1 cellular context compared by ENCODE assay signal in the genomic region with DNA sequence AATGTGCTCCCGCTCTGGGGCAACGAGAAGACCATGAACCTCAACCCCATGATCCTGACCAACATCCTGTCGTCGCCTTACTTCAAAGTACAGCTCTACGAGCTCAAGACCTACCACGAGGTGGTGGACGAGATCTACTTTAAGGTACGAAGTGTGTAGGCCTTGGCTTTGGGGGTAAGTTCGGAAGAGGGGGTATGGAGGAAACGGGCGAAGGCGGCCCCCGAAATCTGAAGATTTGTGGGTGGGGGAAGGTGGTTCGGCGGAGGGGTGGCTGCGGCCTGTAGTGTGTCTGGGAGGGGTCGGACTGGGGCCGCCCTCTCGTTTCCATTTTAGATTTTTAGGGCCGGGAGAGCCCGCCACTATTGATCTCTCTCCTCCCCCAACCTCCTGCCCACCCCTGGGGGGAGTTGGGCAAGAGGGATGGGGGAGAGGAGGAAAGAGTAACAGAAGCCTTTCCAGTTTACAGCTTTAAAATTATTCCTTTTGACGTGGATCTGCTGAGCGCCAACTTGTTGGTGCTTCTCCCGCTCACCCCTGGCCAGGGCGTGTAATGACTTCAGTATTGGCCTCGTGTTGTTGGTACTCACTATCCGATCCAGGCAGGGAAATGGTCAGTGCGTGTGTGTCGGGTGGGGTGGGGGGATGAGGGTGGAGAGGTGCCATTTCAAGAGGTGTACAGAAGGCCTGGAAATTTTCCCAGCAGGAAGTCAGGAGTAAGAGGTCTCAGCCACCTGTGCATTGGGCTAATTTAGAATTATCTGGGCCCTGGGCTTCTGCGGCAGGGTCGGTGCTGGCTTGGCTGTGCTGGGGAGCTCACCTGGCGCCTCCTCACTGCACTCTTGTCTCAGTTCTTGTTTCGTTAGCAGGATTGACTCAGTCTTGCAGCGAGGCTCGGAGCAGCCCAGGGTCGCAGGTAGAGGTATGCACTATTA.
TF ChIP-seq lines count a peak whose summit lies in the region.

No MANE protein-coding gene starts in this region.

TF ChIP-seq in K562, 482 proteins besides CTCF, POLR2A, EP300 and RAD21 (continues in another document):
- TF ChIP-seq MAFG (tag; conservative IDR thresholded peaks at IDR 0.05) (no peak), RBM25 (IDR thresholded peaks at IDR 0.05; ENCODE audit: low read depth, low read length, severe bottlenecking) (no peak), ZNF316 (IDR thresholded peaks at IDR 0.05) (0 out of 2 replicates have a peak, but pooled peaks have one; percentile 0), DNMT1 (IDR thresholded peaks at IDR 0.05) (no peak), BCL6 (CRISPR knock-in tag; IDR thresholded peaks at IDR 0.05) (no peak), ZNF140 (CRISPR knock-in tag; IDR thresholded peaks at IDR 0.05) (no peak), ZFPM2 (CRISPR knock-in tag; IDR thresholded peaks at IDR 0.05) (no peak), ZNF3 (CRISPR knock-in tag; IDR thresholded peaks at IDR 0.05) (no peak), TAF15 (IDR thresholded peaks at IDR 0.05; ENCODE audit: low read depth, low read length) (no peak), ZNF75A (CRISPR knock-in tag; IDR thresholded peaks at IDR 0.05) (no peak), ZNF143 (CRISPR knock-in tag; IDR thresholded peaks at IDR 0.05) (no peak), ZNF589 (CRISPR knock-in tag; IDR thresholded peaks at IDR 0.05; ENCODE audit: low read depth) (no peak), RUNX1 (IDR thresholded peaks at IDR 0.05; ENCODE audit: low read depth) (no peak), ZNF354B (CRISPR knock-in tag; IDR thresholded peaks at IDR 0.05) (no peak), CHD4 (IDR thresholded peaks at IDR 0.05; ENCODE audit: insufficient read depth, insufficient replicate concordance, low read depth, low read length, poor library complexity, severe bottlenecking) (no peak), ZNF584 (CRISPR knock-in tag; IDR thresholded peaks at IDR 0.05; ENCODE audit: low read depth) (no peak), MAFF (IDR thresholded peaks at IDR 0.05; ENCODE audit: low read length) (no peak), NCOA1 (IDR thresholded peaks at IDR 0.05; ENCODE audit: low read depth) (no peak), NBN (IDR thresholded peaks at IDR 0.05; ENCODE audit: low read depth) (0 out of 2 replicates have a peak, but pooled peaks have one; percentile 6), IRF9 (tag; IDR thresholded peaks at IDR 0.05) (no peak), FOSL1 (tag; conservative IDR thresholded peaks at IDR 0.05) (0 out of 2 replicates have a peak, but pooled peaks have one; percentile 23), NEUROD1 (IDR thresholded peaks at IDR 0.05; ENCODE audit: borderline replicate concordance, low read depth, low read length, partially characterized antibody) (no peak), ZNF778 (CRISPR knock-in tag; IDR thresholded peaks at IDR 0.05) (no peak), TRIM28 (IDR thresholded peaks at IDR 0.05) (no peak), ZNF232 (CRISPR knock-in tag; IDR thresholded peaks at IDR 0.05) (peak; percentile 75; the same call in 1 of the 2 replicates), NFE2 (IDR thresholded peaks at IDR 0.05; ENCODE audit: low read depth) (no peak), RAD51 (IDR thresholded peaks at IDR 0.05; ENCODE audit: borderline replicate concordance, low read depth) (no peak), CHCHD3 (CRISPR knock-in tag; IDR thresholded peaks at IDR 0.05) (no peak), FOXK2 (conservative IDR thresholded peaks at IDR 0.05 in 1 of 2, IDR thresholded peaks at IDR 0.05 in 1 of 2; ENCODE audit: low read depth in 2 of 2) (no peak), MAFK (IDR thresholded peaks at IDR 0.05; ENCODE audit: low read length) (no peak), MCM2 (IDR thresholded peaks at IDR 0.05; ENCODE audit: low read depth) (no peak), MYC (IDR thresholded peaks at IDR 0.05; ENCODE audit: low read depth, low read length) (no peak; the same call in 1 of the 2 replicates), MYC (CRISPR knock-in tag; IDR thresholded peaks at IDR 0.05; ENCODE audit: borderline replicate concordance, low read depth) (no peak), ELF1 (tag; IDR thresholded peaks at IDR 0.05) (no peak; the same call in 1 of the 2 replicates), E4F1 (CRISPR knock-in tag; IDR thresholded peaks at IDR 0.05; ENCODE audit: borderline replicate concordance) (no peak), MECOM (CRISPR knock-in tag; IDR thresholded peaks at IDR 0.05) (no peak), ZBTB26 (CRISPR knock-in tag; IDR thresholded peaks at IDR 0.05) (no peak), CBX5 (IDR thresholded peaks at IDR 0.05; ENCODE audit: borderline replicate concordance, low read depth) (no peak), SMARCC2 (IDR thresholded peaks at IDR 0.05; ENCODE audit: low read depth) (no peak)
- TF ChIP-seq, protein P1, sequence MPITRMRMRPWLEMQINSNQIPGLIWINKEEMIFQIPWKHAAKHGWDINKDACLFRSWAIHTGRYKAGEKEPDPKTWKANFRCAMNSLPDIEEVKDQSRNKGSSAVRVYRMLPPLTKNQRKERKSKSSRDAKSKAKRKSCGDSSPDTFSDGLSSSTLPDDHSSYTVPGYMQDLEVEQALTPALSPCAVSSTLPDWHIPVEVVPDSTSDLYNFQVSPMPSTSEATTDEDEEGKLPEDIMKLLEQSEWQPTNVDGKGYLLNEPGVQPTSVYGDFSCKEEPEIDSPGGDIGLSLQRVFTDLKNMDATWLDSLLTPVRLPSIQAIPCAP (CRISPR knock-in tag; IDR thresholded peaks at IDR 0.05; ENCODE audit: borderline replicate concordance), result no peak
- TF ChIP-seq, protein P2, sequence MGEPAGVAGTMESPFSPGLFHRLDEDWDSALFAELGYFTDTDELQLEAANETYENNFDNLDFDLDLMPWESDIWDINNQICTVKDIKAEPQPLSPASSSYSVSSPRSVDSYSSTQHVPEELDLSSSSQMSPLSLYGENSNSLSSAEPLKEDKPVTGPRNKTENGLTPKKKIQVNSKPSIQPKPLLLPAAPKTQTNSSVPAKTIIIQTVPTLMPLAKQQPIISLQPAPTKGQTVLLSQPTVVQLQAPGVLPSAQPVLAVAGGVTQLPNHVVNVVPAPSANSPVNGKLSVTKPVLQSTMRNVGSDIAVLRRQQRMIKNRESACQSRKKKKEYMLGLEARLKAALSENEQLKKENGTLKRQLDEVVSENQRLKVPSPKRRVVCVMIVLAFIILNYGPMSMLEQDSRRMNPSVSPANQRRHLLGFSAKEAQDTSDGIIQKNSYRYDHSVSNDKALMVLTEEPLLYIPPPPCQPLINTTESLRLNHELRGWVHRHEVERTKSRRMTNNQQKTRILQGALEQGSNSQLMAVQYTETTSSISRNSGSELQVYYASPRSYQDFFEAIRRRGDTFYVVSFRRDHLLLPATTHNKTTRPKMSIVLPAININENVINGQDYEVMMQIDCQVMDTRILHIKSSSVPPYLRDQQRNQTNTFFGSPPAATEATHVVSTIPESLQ (CRISPR knock-in tag; IDR thresholded peaks at IDR 0.05), result peak; percentile 79
- TF ChIP-seq, protein P3, sequence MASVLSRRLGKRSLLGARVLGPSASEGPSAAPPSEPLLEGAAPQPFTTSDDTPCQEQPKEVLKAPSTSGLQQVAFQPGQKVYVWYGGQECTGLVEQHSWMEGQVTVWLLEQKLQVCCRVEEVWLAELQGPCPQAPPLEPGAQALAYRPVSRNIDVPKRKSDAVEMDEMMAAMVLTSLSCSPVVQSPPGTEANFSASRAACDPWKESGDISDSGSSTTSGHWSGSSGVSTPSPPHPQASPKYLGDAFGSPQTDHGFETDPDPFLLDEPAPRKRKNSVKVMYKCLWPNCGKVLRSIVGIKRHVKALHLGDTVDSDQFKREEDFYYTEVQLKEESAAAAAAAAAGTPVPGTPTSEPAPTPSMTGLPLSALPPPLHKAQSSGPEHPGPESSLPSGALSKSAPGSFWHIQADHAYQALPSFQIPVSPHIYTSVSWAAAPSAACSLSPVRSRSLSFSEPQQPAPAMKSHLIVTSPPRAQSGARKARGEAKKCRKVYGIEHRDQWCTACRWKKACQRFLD (CRISPR knock-in tag; IDR thresholded peaks at IDR 0.05), result peak; percentile 59; the same call in 1 of the 2 replicates
- TF ChIP-seq, protein P4, sequence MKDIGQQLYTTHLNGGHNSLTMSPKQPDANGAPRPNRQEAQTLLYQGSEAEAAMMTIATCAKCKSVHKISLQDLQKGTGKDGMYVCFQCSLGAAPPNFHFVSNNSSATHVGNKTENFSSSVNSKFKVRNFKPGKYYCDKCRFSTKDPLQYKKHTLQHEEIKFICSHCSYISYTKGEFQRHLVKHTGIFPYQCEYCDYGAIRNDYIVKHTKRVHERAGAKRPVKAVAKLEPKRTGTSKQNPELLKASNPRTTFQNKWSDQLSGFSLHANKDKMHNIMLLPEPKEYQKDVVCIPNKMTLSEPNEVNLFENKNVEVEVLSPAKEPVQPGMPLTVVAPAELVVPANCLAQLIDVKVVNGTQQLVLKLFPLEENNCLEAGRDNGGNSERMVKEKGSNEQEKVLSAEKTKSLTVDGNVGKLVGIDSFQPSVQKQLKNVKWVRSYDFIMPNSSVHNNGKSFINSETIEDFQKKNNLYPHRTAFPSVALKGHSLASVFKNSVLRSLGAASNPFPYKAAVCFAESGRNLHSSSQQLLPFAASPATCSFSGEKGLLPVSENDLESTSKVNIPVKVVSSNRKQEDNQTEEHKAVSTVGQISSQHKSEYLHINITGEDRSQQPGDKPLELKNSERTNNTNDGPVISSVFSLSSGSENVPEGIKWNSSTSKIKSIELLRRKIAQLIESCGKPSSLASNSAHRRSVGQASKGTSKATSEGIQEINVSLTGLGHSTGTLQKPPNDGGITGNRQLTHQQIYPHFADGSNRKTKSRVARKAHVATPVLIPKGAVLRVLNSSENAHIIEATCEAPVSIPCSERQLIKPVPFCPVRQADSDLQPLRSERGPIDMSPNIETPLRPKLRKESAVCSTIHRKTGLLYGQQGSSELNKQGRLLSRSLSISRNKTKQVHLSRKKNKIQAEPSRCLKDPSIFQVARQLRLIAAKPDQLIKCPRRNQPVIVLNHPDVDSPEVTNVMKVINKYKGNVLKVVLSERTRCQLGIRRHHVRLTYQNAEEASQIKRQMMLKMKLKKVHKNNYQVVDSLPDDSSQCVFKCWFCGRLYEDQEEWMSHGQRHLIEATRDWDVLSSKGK (CRISPR knock-in tag; IDR thresholded peaks at IDR 0.05), result no peak
